Comparison of ENCODE assay signal across 1 cellular context in genomic region chr6:43083041-43083669, GRCh38.
TF ChIP-seq lines count a peak whose summit lies in the region.

No MANE protein-coding gene starts in this region.

TF ChIP-seq in H1, 55 proteins besides CTCF, POLR2A, EP300 and RAD21:
- TF ChIP-seq SP4 (IDR thresholded peaks at IDR 0.05; ENCODE audit: low read length) (no peak), POLR2AphosphoS5 (IDR thresholded peaks at IDR 0.05; ENCODE audit: low read depth, low read length) (no peak), GABPA (IDR thresholded peaks at IDR 0.05; ENCODE audit: borderline replicate concordance, insufficient read depth, low read length) (no peak), CTBP2 (IDR thresholded peaks at IDR 0.05; ENCODE audit: borderline replicate concordance, insufficient read depth, insufficient read length, low read length) (no peak), EZH2 (IDR thresholded peaks at IDR 0.05; ENCODE audit: low read depth, low read length, severe bottlenecking) (no peak)
